Comparison of ENCODE assay signal across 8 cellular contexts in genomic region chr4:128553665-128554515, GRCh38.
DNase-seq lines count a peak whose midpoint lies in the region; FAIRE-seq and TF ChIP-seq lines count a peak whose summit lies in the region.

No MANE protein-coding gene starts in this region.

- no peaks in the 10 kb centered on the region for H3K9me2 ChIP-seq in OCI-LY1 (ENCODE audit: low read depth, low read length)

- no peaks in the 10 kb centered on the region for H3K4me1 ChIP-seq in OCI-LY1 (ENCODE audit: insufficient read depth, low read length, severe bottlenecking)

- no peak overlapping the region for H2AFZ ChIP-seq in OCI-LY1 (ENCODE audit: low read length)

- H3K4me2 ChIP-seq in OCI-LY1 (ENCODE audit: low read length), result 0 out of 2 replicates have a peak overlapping the region, but pooled peaks have one; percentile 39

- no peak for FAIRE-seq in frontal cortex (lab: Jason Lieb, UNC)

- no peaks in the 10 kb centered on the region for H3K36me3 ChIP-seq in OCI-LY1 (ENCODE audit: insufficient read depth, low read length)

- no peaks in the 10 kb centered on the region for H3K9me3 ChIP-seq in OCI-LY1 (ENCODE audit: low read length)

- peak overlapping the region; percentile 62; the same call in 1 of the 2 replicates for H3K4me3 ChIP-seq in GM08714 (ENCODE audit: low read length)
- H3K4me3 ChIP-seq in OCI-LY1 (ENCODE audit: low read depth, low read length, poor library complexity, severe bottlenecking), result no peak overlapping the region
- peak overlapping the region; percentile 44 for H3K4me3 ChIP-seq in epithelial cell of esophagus (ENCODE audit: low read length)

- no peaks in the 10 kb centered on the region for H3F3A ChIP-seq in OCI-LY1 (ENCODE audit: insufficient read depth, low read length)

- H3K27ac ChIP-seq in OCI-LY1 (ENCODE audit: low read depth, low read length, poor library complexity, severe bottlenecking), result no peak overlapping the region

- no peak overlapping the region for H3K9ac ChIP-seq in OCI-LY1 (ENCODE audit: low read length)

- TF ChIP-seq CTCF in OCI-LY1 (IDR thresholded peaks at IDR 0.05; ENCODE audit: low read length) (no peak), epithelial cell of esophagus (IDR thresholded peaks at IDR 0.05; ENCODE audit: insufficient read depth, low read depth, low read length, missing control alignments) (no peak)

- H3K79me2 ChIP-seq in OCI-LY1 (ENCODE audit: insufficient read depth, low read length), result no peaks in the 10 kb centered on the region

- H3K27me3 ChIP-seq in OCI-LY1 (ENCODE audit: insufficient read depth, low read length), result no peaks in the 10 kb centered on the region

- H4K20me1 ChIP-seq in OCI-LY1 (ENCODE audit: insufficient read depth, low read length), result no peaks in the 10 kb centered on the region

- DNase-seq in epithelial cell of esophagus (ENCODE audit: low read depth) (no peak), pons (ENCODE audit: low spot score) (peak; percentile 19), NCI-H226 (no peak), foreskin melanocyte (no peak), frontal cortex (ENCODE audit: low spot score in 2 of 2) (no peak), SHP77 treated with DMSO at 0.1 percent for 48 hours (lab: John Stamatoyannopoulos, UW) (no peak)
